Comparison of ENCODE assay signal across 8 cellular contexts in the genomic region with DNA sequence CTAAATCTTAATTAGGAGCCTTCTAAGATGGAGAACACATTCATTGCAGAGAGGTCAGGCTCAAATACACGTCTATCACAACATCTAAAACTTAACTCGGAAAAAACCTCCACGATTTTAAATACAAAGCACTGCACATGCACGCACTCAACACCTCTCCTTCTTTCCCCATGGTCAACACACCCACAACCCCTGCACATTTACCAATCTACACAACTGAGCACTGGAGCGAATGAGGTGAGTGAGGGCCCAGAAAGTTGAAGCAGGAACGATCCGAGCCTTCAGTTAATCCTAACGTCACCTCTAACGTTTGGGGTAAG. TPM values are rescaled to one million over a fixed set of nuclear protein-coding genes. Genes with fewer than 3 reads are reported as not detected.
DNase-seq lines count a peak whose midpoint lies in the region; ATAC-seq and TF ChIP-seq lines count a peak whose summit lies in the region.

No MANE protein-coding gene starts in this region.

- CTCF ChIA-PET in RWPE1 (lab: Yijun Ruan, JAX): interaction anchor here (0.7 kb wide), 2 partner anchors 252 to 677 kb away, joined by 3 read pairs; no protein-coding TSS in a partner anchor

- no peak for DNase-seq in RWPE1 (ENCODE audit: low spot score)
- DNase-seq in fibroblast of the aortic adventitia (ENCODE audit: low read depth): no peak
- peak; percentile 25 for DNase-seq in putamen (ENCODE audit: low spot score)
- DNase-seq in T-helper 9 cell: no peak
- no peak for DNase-seq in HUDEP-2 (lab: John Stamatoyannopoulos, UW; ENCODE audit: unreplicated experiment in 76 of 76)
- DNase-seq in NCI-H1436 treated with DMSO at 0.1 percent for 48 hours (lab: John Stamatoyannopoulos, UW): no peak

- POLR2A ChIA-PET in RWPE1 (lab: Yijun Ruan, JAX; ENCODE audit: low non-redundant PET): interaction anchor here (0.7 kb wide), 1 partner anchor 1240 kb away, joined by 3 read pairs; no protein-coding TSS in a partner anchor

- H3K4me3 ChIP-seq in fibroblast of the aortic adventitia (ENCODE audit: low read depth, low read length): peak overlapping the region; percentile 86

- TF ChIP-seq CTCF in RWPE1 (conservative IDR thresholded peaks at IDR 0.05; ENCODE audit: low read depth): no peak
- no peak for TF ChIP-seq CTCF in fibroblast of the aortic adventitia (IDR thresholded peaks at IDR 0.05; ENCODE audit: insufficient read depth, low read length)

- ATAC-seq in GM19324 (IDR thresholded peaks at IDR 0.05; ENCODE audit: low FRiP score, unreplicated experiment): peak; percentile 28
- ATAC-seq in GM21619 (IDR thresholded peaks at IDR 0.05; ENCODE audit: unreplicated experiment): no peak

- H3K27ac ChIP-seq in RWPE1: peak overlapping the region; percentile 95

RNA-seq across cellular contexts. Expression of a gene that starts 0.3 kb away (rescaled TPM):
- total RNA-seq in fibroblast of the aortic adventitia (ENCODE audit: low replicate concordance): 52.9 and 56.6 TPM in 2 replicates

RNA-seq across cellular contexts. Expression of a gene that starts 16.7 kb away (rescaled TPM):
- 0.72 TPM in 1 of 2 replicates, not detected in the other for total RNA-seq in fibroblast of the aortic adventitia (ENCODE audit: low replicate concordance)

RNA-seq across cellular contexts. Expression of a gene that starts 52.9 kb away (rescaled TPM):
- total RNA-seq in fibroblast of the aortic adventitia (ENCODE audit: low replicate concordance): not detected in 2 replicates
